Comparison of ENCODE assay signal across 1 cellular context in the genomic region with DNA sequence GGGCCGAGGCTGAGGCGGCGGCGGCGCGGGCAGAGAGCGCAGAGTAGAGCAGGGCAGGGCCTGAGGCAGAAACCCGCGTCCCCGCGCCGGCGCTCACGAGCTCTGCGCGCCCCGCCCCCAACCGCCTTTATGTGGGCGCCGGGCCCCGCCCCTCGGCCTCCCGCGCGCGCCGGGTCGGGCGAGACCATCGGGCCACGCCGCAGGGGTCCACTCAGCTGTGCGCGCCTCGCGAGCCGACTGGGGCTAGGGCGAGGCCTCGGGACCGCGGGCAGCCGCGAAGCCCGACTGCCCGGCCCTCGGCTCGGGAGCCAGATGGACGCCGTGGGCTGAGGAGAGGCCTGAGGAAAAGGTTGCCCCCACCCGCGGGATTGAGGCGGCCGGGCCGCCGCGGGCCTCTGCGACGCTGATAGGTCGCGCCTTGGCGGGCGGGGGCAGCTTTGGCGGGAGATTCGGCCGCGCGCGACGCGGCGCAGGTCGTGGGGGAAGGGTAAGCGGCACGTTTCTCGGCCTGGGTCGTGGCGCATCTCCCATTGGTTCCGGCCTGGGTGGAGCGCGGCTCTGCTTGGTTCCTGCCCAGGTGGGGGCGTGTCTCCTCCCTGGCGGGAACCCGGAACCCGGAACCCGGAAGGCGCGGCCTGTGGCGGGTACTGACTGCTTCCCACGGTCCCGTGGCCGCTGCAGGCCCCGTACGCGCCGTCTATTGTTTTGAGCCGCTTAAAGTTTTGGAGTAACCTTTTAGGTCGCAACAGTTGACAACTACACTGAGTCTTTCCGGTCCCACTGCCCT.
TF ChIP-seq lines count a peak whose summit lies in the region.

A gene (minus strand): TSS at position 104 of the 787 bp plus-strand sequence. CDS start 131 bp downstream, outside the sequence.

TF ChIP-seq in HepG2, 621 proteins besides CTCF, POLR2A, EP300 and RAD21 (continued from another document and continues in another):
- TF ChIP-seq ZNF460 (CRISPR knock-in tag; IDR thresholded peaks at IDR 0.05; ENCODE audit: borderline replicate concordance) = no peak
- peak; percentile 38; the same call in 1 of the 2 replicates for TF ChIP-seq FOXK2 (IDR thresholded peaks at IDR 0.05)
- peak; percentile 90 for TF ChIP-seq GABPB1 (CRISPR knock-in tag; IDR thresholded peaks at IDR 0.05)
- peak; percentile 84 for TF ChIP-seq ZFX (CRISPR knock-in tag; IDR thresholded peaks at IDR 0.05; ENCODE audit: low read depth)
- 0 out of 2 replicates have a peak, but pooled peaks have one; percentile 66 for TF ChIP-seq ZNF775 (CRISPR knock-in tag; IDR thresholded peaks at IDR 0.05; ENCODE audit: borderline replicate concordance)
- TF ChIP-seq GTF3A (CRISPR knock-in tag; conservative IDR thresholded peaks at IDR 0.05) = no peak; the same call in 1 of the 2 replicates
- TF ChIP-seq ZKSCAN1 (IDR thresholded peaks at IDR 0.05; ENCODE audit: low read length) = no peak
- no peak; the same call in 1 of the 2 replicates for TF ChIP-seq GZF1 (CRISPR knock-in tag; IDR thresholded peaks at IDR 0.05)
- TF ChIP-seq ZNF549 (CRISPR knock-in tag; IDR thresholded peaks at IDR 0.05) = 0 out of 2 replicates have a peak, but pooled peaks have one; percentile 31
- peak; percentile 98 for TF ChIP-seq CAMTA2 (CRISPR knock-in tag; IDR thresholded peaks at IDR 0.05; ENCODE audit: borderline replicate concordance)
- TF ChIP-seq DNMT3B (CRISPR knock-in tag; conservative IDR thresholded peaks at IDR 0.05) = 0 out of 2 replicates have a peak, but pooled peaks have one; percentile 41
- TF ChIP-seq NCOA2 (CRISPR knock-in tag; IDR thresholded peaks at IDR 0.05) = peak; percentile 73
- TF ChIP-seq, protein P1, sequence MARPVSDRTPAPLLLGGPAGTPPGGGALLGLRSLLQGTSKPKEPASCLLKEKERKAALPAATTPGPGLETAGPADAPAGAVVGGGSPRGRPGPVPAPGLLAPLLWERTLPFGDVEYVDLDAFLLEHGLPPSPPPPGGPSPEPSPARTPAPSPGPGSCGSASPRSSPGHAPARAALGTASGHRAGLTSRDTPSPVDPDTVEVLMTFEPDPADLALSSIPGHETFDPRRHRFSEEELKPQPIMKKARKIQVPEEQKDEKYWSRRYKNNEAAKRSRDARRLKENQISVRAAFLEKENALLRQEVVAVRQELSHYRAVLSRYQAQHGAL (CRISPR knock-in tag; IDR thresholded peaks at IDR 0.05; ENCODE audit: not compliant biosample characterization) = peak; percentile 92
- TF ChIP-seq, protein P2, sequence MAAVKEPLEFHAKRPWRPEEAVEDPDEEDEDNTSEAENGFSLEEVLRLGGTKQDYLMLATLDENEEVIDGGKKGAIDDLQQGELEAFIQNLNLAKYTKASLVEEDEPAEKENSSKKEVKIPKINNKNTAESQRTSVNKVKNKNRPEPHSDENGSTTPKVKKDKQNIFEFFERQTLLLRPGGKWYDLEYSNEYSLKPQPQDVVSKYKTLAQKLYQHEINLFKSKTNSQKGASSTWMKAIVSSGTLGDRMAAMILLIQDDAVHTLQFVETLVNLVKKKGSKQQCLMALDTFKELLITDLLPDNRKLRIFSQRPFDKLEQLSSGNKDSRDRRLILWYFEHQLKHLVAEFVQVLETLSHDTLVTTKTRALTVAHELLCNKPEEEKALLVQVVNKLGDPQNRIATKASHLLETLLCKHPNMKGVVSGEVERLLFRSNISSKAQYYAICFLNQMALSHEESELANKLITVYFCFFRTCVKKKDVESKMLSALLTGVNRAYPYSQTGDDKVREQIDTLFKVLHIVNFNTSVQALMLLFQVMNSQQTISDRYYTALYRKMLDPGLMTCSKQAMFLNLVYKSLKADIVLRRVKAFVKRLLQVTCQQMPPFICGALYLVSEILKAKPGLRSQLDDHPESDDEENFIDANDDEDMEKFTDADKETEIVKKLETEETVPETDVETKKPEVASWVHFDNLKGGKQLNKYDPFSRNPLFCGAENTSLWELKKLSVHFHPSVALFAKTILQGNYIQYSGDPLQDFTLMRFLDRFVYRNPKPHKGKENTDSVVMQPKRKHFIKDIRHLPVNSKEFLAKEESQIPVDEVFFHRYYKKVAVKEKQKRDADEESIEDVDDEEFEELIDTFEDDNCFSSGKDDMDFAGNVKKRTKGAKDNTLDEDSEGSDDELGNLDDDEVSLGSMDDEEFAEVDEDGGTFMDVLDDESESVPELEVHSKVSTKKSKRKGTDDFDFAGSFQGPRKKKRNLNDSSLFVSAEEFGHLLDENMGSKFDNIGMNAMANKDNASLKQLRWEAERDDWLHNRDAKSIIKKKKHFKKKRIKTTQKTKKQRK (IDR thresholded peaks at IDR 0.05; ENCODE audit: low read length) = no peak
- TF ChIP-seq ZNF329 (CRISPR knock-in tag; IDR thresholded peaks at IDR 0.05; ENCODE audit: low read depth) = peak; percentile 25
- TF ChIP-seq, protein P3, sequence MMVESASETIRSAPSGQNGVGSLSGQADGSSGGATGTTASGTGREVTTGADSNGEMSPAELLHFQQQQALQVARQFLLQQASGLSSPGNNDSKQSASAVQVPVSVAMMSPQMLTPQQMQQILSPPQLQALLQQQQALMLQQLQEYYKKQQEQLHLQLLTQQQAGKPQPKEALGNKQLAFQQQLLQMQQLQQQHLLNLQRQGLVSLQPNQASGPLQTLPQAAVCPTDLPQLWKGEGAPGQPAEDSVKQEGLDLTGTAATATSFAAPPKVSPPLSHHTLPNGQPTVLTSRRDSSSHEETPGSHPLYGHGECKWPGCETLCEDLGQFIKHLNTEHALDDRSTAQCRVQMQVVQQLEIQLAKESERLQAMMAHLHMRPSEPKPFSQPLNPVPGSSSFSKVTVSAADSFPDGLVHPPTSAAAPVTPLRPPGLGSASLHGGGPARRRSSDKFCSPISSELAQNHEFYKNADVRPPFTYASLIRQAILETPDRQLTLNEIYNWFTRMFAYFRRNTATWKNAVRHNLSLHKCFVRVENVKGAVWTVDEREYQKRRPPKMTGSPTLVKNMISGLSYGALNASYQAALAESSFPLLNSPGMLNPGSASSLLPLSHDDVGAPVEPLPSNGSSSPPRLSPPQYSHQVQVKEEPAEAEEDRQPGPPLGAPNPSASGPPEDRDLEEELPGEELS (CRISPR knock-in tag; IDR thresholded peaks at IDR 0.05) = peak; percentile 72
- TF ChIP-seq RBFOX2 (IDR thresholded peaks at IDR 0.05; ENCODE audit: low read depth, low read length) = peak; percentile 82
- TF ChIP-seq, protein P4, sequence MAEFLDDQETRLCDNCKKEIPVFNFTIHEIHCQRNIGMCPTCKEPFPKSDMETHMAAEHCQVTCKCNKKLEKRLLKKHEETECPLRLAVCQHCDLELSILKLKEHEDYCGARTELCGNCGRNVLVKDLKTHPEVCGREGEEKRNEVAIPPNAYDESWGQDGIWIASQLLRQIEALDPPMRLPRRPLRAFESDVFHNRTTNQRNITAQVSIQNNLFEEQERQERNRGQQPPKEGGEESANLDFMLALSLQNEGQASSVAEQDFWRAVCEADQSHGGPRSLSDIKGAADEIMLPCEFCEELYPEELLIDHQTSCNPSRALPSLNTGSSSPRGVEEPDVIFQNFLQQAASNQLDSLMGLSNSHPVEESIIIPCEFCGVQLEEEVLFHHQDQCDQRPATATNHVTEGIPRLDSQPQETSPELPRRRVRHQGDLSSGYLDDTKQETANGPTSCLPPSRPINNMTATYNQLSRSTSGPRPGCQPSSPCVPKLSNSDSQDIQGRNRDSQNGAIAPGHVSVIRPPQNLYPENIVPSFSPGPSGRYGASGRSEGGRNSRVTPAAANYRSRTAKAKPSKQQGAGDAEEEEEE (CRISPR knock-in tag; IDR thresholded peaks at IDR 0.05; ENCODE audit: borderline replicate concordance) = no peak
- no peak for TF ChIP-seq POLR2AphosphoS2 (IDR thresholded peaks at IDR 0.05; ENCODE audit: low read depth, low read length)
- peak; percentile 98 for TF ChIP-seq TEAD2 (CRISPR knock-in tag; IDR thresholded peaks at IDR 0.05)
- TF ChIP-seq ZNF251 (CRISPR knock-in tag; IDR thresholded peaks at IDR 0.05) = peak; percentile 93; the same call in 1 of the 2 replicates
- TF ChIP-seq ZNF253 (CRISPR knock-in tag; IDR thresholded peaks at IDR 0.05; ENCODE audit: borderline replicate concordance) = peak; percentile 97
- TF ChIP-seq ELF1 (CRISPR knock-in tag; IDR thresholded peaks at IDR 0.05) = peak; percentile 99
- peak; percentile 93 for TF ChIP-seq REPIN1 (CRISPR knock-in tag; IDR thresholded peaks at IDR 0.05; ENCODE audit: borderline replicate concordance, low read depth)
- TF ChIP-seq, protein P5, sequence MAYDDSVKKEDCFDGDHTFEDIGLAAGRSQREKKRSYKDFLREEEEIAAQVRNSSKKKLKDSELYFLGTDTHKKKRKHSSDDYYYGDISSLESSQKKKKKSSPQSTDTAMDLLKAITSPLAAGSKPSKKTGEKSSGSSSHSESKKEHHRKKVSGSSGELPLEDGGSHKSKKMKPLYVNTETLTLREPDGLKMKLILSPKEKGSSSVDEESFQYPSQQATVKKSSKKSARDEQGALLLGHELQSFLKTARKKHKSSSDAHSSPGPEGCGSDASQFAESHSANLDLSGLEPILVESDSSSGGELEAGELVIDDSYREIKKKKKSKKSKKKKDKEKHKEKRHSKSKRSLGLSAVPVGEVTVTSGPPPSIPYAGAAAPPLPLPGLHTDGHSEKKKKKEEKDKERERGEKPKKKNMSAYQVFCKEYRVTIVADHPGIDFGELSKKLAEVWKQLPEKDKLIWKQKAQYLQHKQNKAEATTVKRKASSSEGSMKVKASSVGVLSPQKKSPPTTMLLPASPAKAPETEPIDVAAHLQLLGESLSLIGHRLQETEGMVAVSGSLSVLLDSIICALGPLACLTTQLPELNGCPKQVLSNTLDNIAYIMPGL (CRISPR knock-in tag; IDR thresholded peaks at IDR 0.05; ENCODE audit: borderline replicate concordance in 1 of 2, low read depth in 1 of 2) = peak; percentile 78 to 83
- TF ChIP-seq TGIF2 (CRISPR knock-in tag; IDR thresholded peaks at IDR 0.05) = peak; percentile 92
- no peak for TF ChIP-seq AGO1 (IDR thresholded peaks at IDR 0.05; ENCODE audit: low read depth, low read length, poor library complexity, severe bottlenecking)
- TF ChIP-seq, protein P6, sequence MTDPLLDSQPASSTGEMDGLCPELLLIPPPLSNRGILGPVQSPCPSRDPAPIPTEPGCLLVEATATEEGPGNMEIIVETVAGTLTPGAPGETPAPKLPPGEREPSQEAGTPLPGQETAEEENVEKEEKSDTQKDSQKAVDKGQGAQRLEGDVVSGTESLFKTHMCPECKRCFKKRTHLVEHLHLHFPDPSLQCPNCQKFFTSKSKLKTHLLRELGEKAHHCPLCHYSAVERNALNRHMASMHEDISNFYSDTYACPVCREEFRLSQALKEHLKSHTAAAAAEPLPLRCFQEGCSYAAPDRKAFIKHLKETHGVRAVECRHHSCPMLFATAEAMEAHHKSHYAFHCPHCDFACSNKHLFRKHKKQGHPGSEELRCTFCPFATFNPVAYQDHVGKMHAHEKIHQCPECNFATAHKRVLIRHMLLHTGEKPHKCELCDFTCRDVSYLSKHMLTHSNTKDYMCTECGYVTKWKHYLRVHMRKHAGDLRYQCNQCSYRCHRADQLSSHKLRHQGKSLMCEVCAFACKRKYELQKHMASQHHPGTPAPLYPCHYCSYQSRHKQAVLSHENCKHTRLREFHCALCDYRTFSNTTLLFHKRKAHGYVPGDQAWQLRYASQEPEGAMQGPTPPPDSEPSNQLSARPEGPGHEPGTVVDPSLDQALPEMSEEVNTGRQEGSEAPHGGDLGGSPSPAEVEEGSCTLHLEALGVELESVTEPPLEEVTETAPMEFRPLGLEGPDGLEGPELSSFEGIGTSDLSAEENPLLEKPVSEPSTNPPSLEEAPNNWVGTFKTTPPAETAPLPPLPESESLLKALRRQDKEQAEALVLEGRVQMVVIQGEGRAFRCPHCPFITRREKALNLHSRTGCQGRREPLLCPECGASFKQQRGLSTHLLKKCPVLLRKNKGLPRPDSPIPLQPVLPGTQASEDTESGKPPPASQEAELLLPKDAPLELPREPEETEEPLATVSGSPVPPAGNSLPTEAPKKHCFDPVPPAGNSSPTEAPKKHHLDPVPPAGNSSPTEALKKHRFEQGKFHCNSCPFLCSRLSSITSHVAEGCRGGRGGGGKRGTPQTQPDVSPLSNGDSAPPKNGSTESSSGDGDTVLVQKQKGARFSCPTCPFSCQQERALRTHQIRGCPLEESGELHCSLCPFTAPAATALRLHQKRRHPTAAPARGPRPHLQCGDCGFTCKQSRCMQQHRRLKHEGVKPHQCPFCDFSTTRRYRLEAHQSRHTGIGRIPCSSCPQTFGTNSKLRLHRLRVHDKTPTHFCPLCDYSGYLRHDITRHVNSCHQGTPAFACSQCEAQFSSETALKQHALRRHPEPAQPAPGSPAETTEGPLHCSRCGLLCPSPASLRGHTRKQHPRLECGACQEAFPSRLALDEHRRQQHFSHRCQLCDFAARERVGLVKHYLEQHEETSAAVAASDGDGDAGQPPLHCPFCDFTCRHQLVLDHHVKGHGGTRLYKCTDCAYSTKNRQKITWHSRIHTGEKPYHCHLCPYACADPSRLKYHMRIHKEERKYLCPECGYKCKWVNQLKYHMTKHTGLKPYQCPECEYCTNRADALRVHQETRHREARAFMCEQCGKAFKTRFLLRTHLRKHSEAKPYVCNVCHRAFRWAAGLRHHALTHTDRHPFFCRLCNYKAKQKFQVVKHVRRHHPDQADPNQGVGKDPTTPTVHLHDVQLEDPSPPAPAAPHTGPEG (CRISPR knock-in tag; IDR thresholded peaks at IDR 0.05) = peak; percentile 90
- TF ChIP-seq TMF1 (CRISPR knock-in tag; IDR thresholded peaks at IDR 0.05; ENCODE audit: low read depth) = peak; percentile 99
- TF ChIP-seq FIP1L1 (IDR thresholded peaks at IDR 0.05; ENCODE audit: borderline replicate concordance, insufficient read depth, low read depth, low read length) = no peak
- TF ChIP-seq, protein P7, sequence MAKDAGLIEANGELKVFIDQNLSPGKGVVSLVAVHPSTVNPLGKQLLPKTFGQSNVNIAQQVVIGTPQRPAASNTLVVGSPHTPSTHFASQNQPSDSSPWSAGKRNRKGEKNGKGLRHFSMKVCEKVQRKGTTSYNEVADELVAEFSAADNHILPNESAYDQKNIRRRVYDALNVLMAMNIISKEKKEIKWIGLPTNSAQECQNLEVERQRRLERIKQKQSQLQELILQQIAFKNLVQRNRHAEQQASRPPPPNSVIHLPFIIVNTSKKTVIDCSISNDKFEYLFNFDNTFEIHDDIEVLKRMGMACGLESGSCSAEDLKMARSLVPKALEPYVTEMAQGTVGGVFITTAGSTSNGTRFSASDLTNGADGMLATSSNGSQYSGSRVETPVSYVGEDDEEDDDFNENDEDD (CRISPR knock-in tag; IDR thresholded peaks at IDR 0.05; ENCODE audit: borderline replicate concordance) = peak; percentile 99
- no peak for TF ChIP-seq KAT2B (IDR thresholded peaks at IDR 0.05; ENCODE audit: borderline replicate concordance, low read depth, low read length)
- TF ChIP-seq, protein P8, sequence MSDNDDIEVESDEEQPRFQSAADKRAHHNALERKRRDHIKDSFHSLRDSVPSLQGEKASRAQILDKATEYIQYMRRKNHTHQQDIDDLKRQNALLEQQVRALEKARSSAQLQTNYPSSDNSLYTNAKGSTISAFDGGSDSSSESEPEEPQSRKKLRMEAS (IDR thresholded peaks at IDR 0.05) = peak; percentile 100
- TF ChIP-seq ZNF841 (CRISPR knock-in tag; IDR thresholded peaks at IDR 0.05; ENCODE audit: borderline replicate concordance) = peak; percentile 90
